16 cellular contexts compared by ENCODE assay signal in genomic region chr2:95349568-95350319, GRCh38. TPM values are rescaled to one million over a fixed set of nuclear protein-coding genes. Genes with fewer than 3 reads are reported as not detected.
"Had no signal": no experiment of that assay in that cellular context is flagged by ENCODE, and none has a peak within 500 bp of the region (broad histone marks: within the 10 kb centered on the region; RNA-seq: fewer than 3 reads in every experiment).

No MANE protein-coding gene starts in this region.

- H3K4me1 Mint-ChIP-seq: activated CD4-positive, alpha-beta T cell treated with anti-CD3 and anti-CD28 coated beads for 36 hours; activated naive CD4-positive, alpha-beta T cell treated with anti-CD3 and anti-CD28 coated beads, Interleukin-2, amount 50 U/mL, for 24 hours had no signal

- H3K4me3 ChIP-seq: mucosa of descending colon had no signal

- H3K27ac Mint-ChIP-seq: activated CD4-positive, alpha-beta memory T cell treated with anti-CD3 and anti-CD28 coated beads, Interleukin-2, amount 10 ng/mL, durations not matched to agents 7 days and 5 days; activated CD4-positive, alpha-beta T cell treated with anti-CD3 and anti-CD28 coated beads for 36 hours; activated naive CD4-positive, alpha-beta T cell treated with anti-CD3 and anti-CD28 coated beads, Interleukin-2, amount 50 U/mL, for 24 hours; effector memory CD8-positive, alpha-beta T cell; naive thymus-derived CD8-positive, alpha-beta T cell; T-cell had no signal

- H3K27ac ChIP-seq: VCaP had no signal

- DNase-seq: activated CD4-positive, alpha-beta memory T cell treated with anti-CD3 and anti-CD28 coated beads, Interleukin-2, amount 10 ng/mL, durations not matched to agents 7 days and 5 days; activated CD4-positive, alpha-beta T cell treated with anti-CD3 and anti-CD28 coated beads for 36 hours; central memory CD4-positive, alpha-beta T cell; effector memory CD8-positive, alpha-beta T cell; hippocampal formation; mucosa of descending colon; occipital lobe; stimulated activated CD4-positive, alpha-beta T cell treated with anti-CD3 and anti-CD28 coated beads, Interleukin-12 subunit alpha, Interleukin-12 subunit beta, amount 100 ng/mL, for 4 hours; stimulated activated naive CD8-positive, alpha-beta T cell treated with anti-CD3 and anti-CD28 coated beads, Interleukin-15, Interleukin-2, amounts not matched to agents 100 U/mL and 50 U/mL, for 24 hours; T-cell; T1000 had no signal

- ATAC-seq: activated CD4-positive, alpha-beta T cell treated with anti-CD3 and anti-CD28 coated beads for 36 hours; effector memory CD8-positive, alpha-beta T cell; mucosa of descending colon; naive thymus-derived CD8-positive, alpha-beta T cell; sciatic nerve; stimulated activated naive CD8-positive, alpha-beta T cell treated with anti-CD3 and anti-CD28 coated beads, Interleukin-15, Interleukin-2, amounts not matched to agents 100 U/mL and 50 U/mL, for 24 hours; T-cell had no signal

- H3K4me3 Mint-ChIP-seq: activated CD4-positive, alpha-beta memory T cell treated with anti-CD3 and anti-CD28 coated beads, Interleukin-2, amount 10 ng/mL, durations not matched to agents 7 days and 5 days; activated CD4-positive, alpha-beta T cell treated with anti-CD3 and anti-CD28 coated beads for 36 hours; activated naive CD4-positive, alpha-beta T cell treated with anti-CD3 and anti-CD28 coated beads, Interleukin-2, amount 50 U/mL, for 24 hours; effector memory CD8-positive, alpha-beta T cell; T-cell had no signal

- H3K9me3 ChIP-seq: mucosa of descending colon had no signal

- H3K36me3 Mint-ChIP-seq: activated naive CD4-positive, alpha-beta T cell treated with anti-CD3 and anti-CD28 coated beads, Interleukin-2, amount 50 U/mL, for 24 hours; naive thymus-derived CD8-positive, alpha-beta T cell; T-cell had no signal

- H3K9me3 Mint-ChIP-seq: activated CD4-positive, alpha-beta memory T cell treated with anti-CD3 and anti-CD28 coated beads, Interleukin-2, amount 10 ng/mL, durations not matched to agents 7 days and 5 days; activated naive CD4-positive, alpha-beta T cell treated with anti-CD3 and anti-CD28 coated beads, Interleukin-2, amount 50 U/mL, for 24 hours; effector memory CD8-positive, alpha-beta T cell; naive thymus-derived CD8-positive, alpha-beta T cell; T-cell had no signal

RNA-seq across cellular contexts. Expression of gene KCNIP3, which starts 52.6 kb away (rescaled TPM):
- total RNA-seq: activated CD4-positive, alpha-beta memory T cell treated with anti-CD3 and anti-CD28 coated beads, Interleukin-2, amount 10 ng/mL, durations not matched to agents 7 days and 5 days; activated CD4-positive, alpha-beta T cell treated with anti-CD3 and anti-CD28 coated beads for 36 hours; lung microvascular endothelial cell; naive thymus-derived CD8-positive, alpha-beta T cell; T-cell had no signal
